Comparison of ENCODE assay signal across 14 cellular contexts in the genomic region with DNA sequence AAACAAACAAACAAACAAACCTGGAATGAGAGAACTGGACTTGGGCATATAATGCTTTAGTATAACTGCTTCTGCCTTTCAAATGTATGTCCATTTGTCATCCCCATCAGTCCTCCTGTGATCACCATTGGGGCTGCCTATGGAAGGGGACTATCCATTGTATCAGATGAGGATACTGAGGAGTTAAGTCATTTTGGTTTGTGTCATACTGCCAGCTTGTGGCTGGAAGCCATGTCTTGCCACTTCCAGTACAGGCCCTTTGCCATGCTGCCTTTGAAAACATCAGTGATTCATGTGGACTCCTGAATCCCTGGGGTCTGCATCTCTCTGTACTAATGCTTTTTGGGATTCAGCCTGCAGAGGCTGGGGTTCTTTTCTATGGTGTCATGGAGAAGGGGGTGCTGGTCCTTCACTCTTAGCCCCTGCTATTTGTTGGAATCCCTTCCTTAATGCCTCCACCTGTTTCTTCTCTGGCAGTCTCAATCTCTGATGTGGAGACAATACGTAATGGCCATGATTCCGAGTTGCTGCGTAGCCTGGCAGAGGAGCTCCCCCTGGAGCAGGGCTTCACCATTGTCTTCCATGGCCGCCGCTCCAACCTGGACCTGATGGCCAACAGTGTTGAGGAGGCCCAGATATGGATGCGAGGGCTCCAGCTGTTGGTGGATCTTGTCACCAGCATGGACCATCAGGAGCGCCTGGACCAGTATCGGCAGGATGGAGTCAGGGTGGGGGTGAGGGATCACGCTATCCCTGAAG. TPM values are rescaled to one million over a fixed set of nuclear protein-coding genes. Genes with fewer than 3 reads are reported as not detected.
DNase-seq lines count a peak whose midpoint lies in the region; ATAC-seq, FAIRE-seq and TF ChIP-seq lines count a peak whose summit lies in the region.
"Had no signal": no experiment of that assay in that cellular context is flagged by ENCODE, and none has a peak within 500 bp of the region (broad histone marks: within the 10 kb centered on the region; RNA-seq: fewer than 3 reads in every experiment).

No MANE protein-coding gene starts in this region.

- H3K27me3 ChIP-seq in bronchial epithelial cell (ENCODE audit: control insufficient read depth, insufficient read depth, low read length) (no peaks in the 10 kb centered on the region), gastrocnemius medialis (no peaks in the 10 kb centered on the region)

- FAIRE-seq in bronchial epithelial cell (lab: Jason Lieb, UNC): no peak

- no peak overlapping the region for H3K4me3 Mint-ChIP-seq in Calu3 (ENCODE audit: low read depth, unreplicated experiment)
- H3K4me3 Mint-ChIP-seq: activated naive CD4-positive, alpha-beta T cell treated with anti-CD3 and anti-CD28 coated beads, Interleukin-2, amount 50 U/mL, for 24 hours had no signal

- DNase-seq in NCI-H82 (lab: John Stamatoyannopoulos, UW) (peak; percentile 19), NCI-H82 treated with DMSO at 0.1 percent for 48 hours (lab: John Stamatoyannopoulos, UW; ENCODE audit: unreplicated experiment) (no peak), NCI-H1694 (lab: John Stamatoyannopoulos, UW) (peak; percentile 49), bronchial epithelial cell (ENCODE audit: low read depth) (peak; percentile 27), gastrocnemius medialis (peak in 1 of 2 donors; percentile 39), left cardiac atrium (no peak), Calu3 (no peak)
- DNase-seq: DMS79 treated with DMSO at 0.1 percent for 48 hours; NCI-H187; stimulated activated CD4-positive, alpha-beta T cell treated with anti-CD3 and anti-CD28 coated beads, Interleukin-15, amount 100 ng/mL, for 24 hours; T1000 had no signal

- TF ChIP-seq POLR2A in gastrocnemius medialis (IDR thresholded peaks at IDR 0.05): no peak

- no peaks in the 10 kb centered on the region for H3K9me3 Mint-ChIP-seq in Calu3 (ENCODE audit: low read depth, unreplicated experiment)
- H3K9me3 Mint-ChIP-seq: activated naive CD4-positive, alpha-beta T cell treated with anti-CD3 and anti-CD28 coated beads, Interleukin-2, amount 50 U/mL, for 24 hours had no signal

- intact Hi-C loops in gastrocnemius medialis (cut with DNase I; ENCODE audit: low total_unique reads) (no loop called here), left cardiac atrium (cut with DNase I) (no loop called here), Calu3 (cut with micrococcal nuclease; ENCODE audit: unreplicated experiment) (no loop called here)

- ATAC-seq in gastrocnemius medialis (peak; percentile 18 to 37), left cardiac atrium (no peak), GM21381 (IDR thresholded peaks at IDR 0.05; ENCODE audit: unreplicated experiment) (no peak)

- H3K36me3 ChIP-seq in bronchial epithelial cell (ENCODE audit: control insufficient read depth, insufficient read depth, low read length) (no peaks in the 10 kb centered on the region), gastrocnemius medialis (peaks cover 0 to 36% of the 10 kb centered on the region in 2 donors)

- no peak overlapping the region for H3K27ac Mint-ChIP-seq in Calu3 (ENCODE audit: unreplicated experiment)
- H3K27ac Mint-ChIP-seq: activated naive CD4-positive, alpha-beta T cell treated with anti-CD3 and anti-CD28 coated beads, Interleukin-2, amount 50 U/mL, for 24 hours had no signal

- no peaks in the 10 kb centered on the region for H3K27me3 Mint-ChIP-seq in Calu3 (ENCODE audit: unreplicated experiment)
- H3K27me3 Mint-ChIP-seq: activated naive CD4-positive, alpha-beta T cell treated with anti-CD3 and anti-CD28 coated beads, Interleukin-2, amount 50 U/mL, for 24 hours had no signal

- H3K36me3 Mint-ChIP-seq in Calu3 (ENCODE audit: insufficient read depth, unreplicated experiment): no peaks in the 10 kb centered on the region
- H3K36me3 Mint-ChIP-seq: activated naive CD4-positive, alpha-beta T cell treated with anti-CD3 and anti-CD28 coated beads, Interleukin-2, amount 50 U/mL, for 24 hours had no signal

- H3K4me1 ChIP-seq in gastrocnemius medialis: peaks cover 12 to 14% of the 10 kb centered on the region in 2 donors

- H3K27ac ChIP-seq in gastrocnemius medialis: peak overlapping the region; percentile 19 to 57 (median 38)

- H3K4me3 ChIP-seq in bronchial epithelial cell (ENCODE audit: low read depth, low read length) (no peak overlapping the region), gastrocnemius medialis (no peak overlapping the region)
- H3K4me3 ChIP-seq: lung had no signal

- BruUV-seq in Calu3 (replicated peaks; lab: Mats Ljungman, UMichigan): no TSS peak

- no peaks in the 10 kb centered on the region for H3K4me1 Mint-ChIP-seq in Calu3 (ENCODE audit: low read depth, unreplicated experiment)
- H3K4me1 Mint-ChIP-seq: activated naive CD4-positive, alpha-beta T cell treated with anti-CD3 and anti-CD28 coated beads, Interleukin-2, amount 50 U/mL, for 24 hours had no signal

- CTCF ChIA-PET in Calu3 (lab: Charles Lee): no interaction called here

- H3K9me3 ChIP-seq in gastrocnemius medialis: no peaks in the 10 kb centered on the region

- in situ Hi-C loops in gastrocnemius medialis (cut with MboI; ENCODE audit: low sequenced_read_pairs in 4 of 4): no loop called here

- TF ChIP-seq CTCF in bronchial epithelial cell (IDR thresholded peaks at IDR 0.05; ENCODE audit: insufficient read depth, low read length, severe bottlenecking): no peak
- TF ChIP-seq CTCF in gastrocnemius medialis (IDR thresholded peaks at IDR 0.05 in 4 of 5, conservative IDR thresholded peaks at IDR 0.05 in 1 of 5): no peak
- TF ChIP-seq CTCF in Calu3 (IDR thresholded peaks at IDR 0.05; ENCODE audit: unreplicated experiment): no peak

RNA-seq across cellular contexts. Expression of gene PLCD4, which starts 10.6 kb away (rescaled TPM):
- 0.53 and 1.2 TPM in 2 replicates for total RNA-seq in bronchial epithelial cell
- total RNA-seq in gastrocnemius medialis: 10 to 100 TPM; 21.6 to 60.9 (median 43.7) TPM
- total RNA-seq in left cardiac atrium: 1 to 10 TPM in 1 of 2 donors, under 1 TPM in 1; 0.73 to 3.0 TPM
- total RNA-seq in Calu3 (2022): 0.38 and 0.95 TPM in 2 replicates

RNA-seq across cellular contexts. Expression of gene ZNF142, which starts 41.1 kb away (rescaled TPM):
- total RNA-seq in bronchial epithelial cell (4.2 and 4.7 TPM in 2 replicates), gastrocnemius medialis (10 to 100 TPM; 13.2 to 46.6 (median 34.0) TPM), left cardiac atrium (10 to 100 TPM; 12.6 to 17.8 TPM), Calu3 (2022) (42.8 and 43.3 TPM in 2 replicates)

RNA-seq across cellular contexts. Expression of gene BCS1L, which starts 41.2 kb away (rescaled TPM):
- total RNA-seq in bronchial epithelial cell (47.6 and 61.3 TPM in 2 replicates), gastrocnemius medialis (10 to 100 TPM; 19.6 to 46.9 (median 22.4) TPM), left cardiac atrium (10 to 100 TPM; 33.3 to 35.3 TPM), Calu3 (2022) (57.9 and 61.7 TPM in 2 replicates)

RNA-seq across cellular contexts. Expression of gene CNOT9, which starts 49.6 kb away (rescaled TPM):
- 37.6 and 53.7 TPM in 2 replicates for total RNA-seq in bronchial epithelial cell
- 10 to 100 TPM; 10.4 to 28.4 (median 20.5) TPM for total RNA-seq in gastrocnemius medialis
- 10 to 100 TPM; 16.3 to 23.8 TPM for total RNA-seq in left cardiac atrium
- total RNA-seq in Calu3 (2022): 54.0 and 54.2 TPM in 2 replicates

RNA-seq across cellular contexts. Expression of gene USP37, which starts 50.1 kb away (rescaled TPM):
- total RNA-seq in bronchial epithelial cell (9.2 and 10.4 TPM in 2 replicates), gastrocnemius medialis (10 to 100 TPM in 1 of 4 donors, 1 to 10 TPM in 3; 7.0 to 12.4 (median 8.0) TPM), left cardiac atrium (1 to 10 TPM; 5.6 to 9.4 TPM), Calu3 (2022) (18.5 and 27.5 TPM in 2 replicates)

Comparison
In these comparisons a context has a peak if more than half of its experiments do, and no peak if none do; other contexts are left out.
1. DNase-seq: peak in NCI-H82 (single experiment), NCI-H1694 (single experiment) and bronchial epithelial cell (single experiment); none in NCI-H82 treated with DMSO at 0.1 percent for 48 hours (single experiment), left cardiac atrium (single experiment) and Calu3 (single experiment).
2. ATAC-seq: peak in gastrocnemius medialis (2 of 2); none in left cardiac atrium (0 of 2) and GM21381 (single experiment).
3. RNA of gene PLCD4, which starts 10.6 kb away (total RNA-seq): 21.6 to 60.9 TPM in gastrocnemius medialis; 0.73 to 3.0 TPM in left cardiac atrium, 0.53 to 1.2 TPM in bronchial epithelial cell and 0.38 to 0.95 TPM in Calu3; every median in the first group is over 4 times any median in the second.